1 cellular context compared by ENCODE assay signal in the genomic region with DNA sequence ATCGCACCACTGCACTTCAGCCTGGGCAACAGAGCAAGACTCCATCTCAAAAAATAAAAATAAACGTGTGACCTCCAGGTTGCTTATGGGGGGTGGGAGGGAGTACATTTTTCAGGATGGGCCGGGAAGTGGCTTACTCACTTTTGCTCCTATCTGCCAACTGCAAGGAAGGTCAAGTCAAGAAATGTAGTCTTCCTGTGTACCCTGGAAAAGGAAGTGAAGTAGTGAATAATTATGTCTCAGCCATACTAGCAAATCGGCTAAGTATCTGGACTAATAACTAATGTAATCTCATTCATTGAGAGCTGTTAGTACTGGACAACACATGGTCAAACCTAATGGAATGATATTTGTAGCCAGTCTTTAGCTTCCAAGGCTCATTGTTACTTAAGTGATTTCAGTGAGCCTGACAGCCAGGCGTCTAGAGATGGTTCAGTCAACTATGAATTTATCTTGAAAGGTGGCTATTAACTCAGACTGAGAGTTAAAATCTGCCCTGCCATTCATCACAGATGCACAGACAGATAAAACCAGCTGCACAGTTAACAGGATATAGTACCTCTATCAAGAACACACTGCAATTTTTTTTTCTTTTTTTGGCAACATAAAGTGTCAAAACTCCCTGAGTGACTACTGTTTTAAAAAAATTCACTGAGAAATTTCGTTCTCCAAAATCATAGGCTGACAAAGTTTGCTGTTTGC.
TF ChIP-seq lines count a peak whose summit lies in the region.

No MANE protein-coding gene starts in this region.

TF ChIP-seq in GM12878, 131 proteins besides CTCF, POLR2A, EP300 and RAD21:
- no peak for TF ChIP-seq TBL1XR1 (IDR thresholded peaks at IDR 0.05; ENCODE audit: low read depth, low read length)
- TF ChIP-seq, protein P1, sequence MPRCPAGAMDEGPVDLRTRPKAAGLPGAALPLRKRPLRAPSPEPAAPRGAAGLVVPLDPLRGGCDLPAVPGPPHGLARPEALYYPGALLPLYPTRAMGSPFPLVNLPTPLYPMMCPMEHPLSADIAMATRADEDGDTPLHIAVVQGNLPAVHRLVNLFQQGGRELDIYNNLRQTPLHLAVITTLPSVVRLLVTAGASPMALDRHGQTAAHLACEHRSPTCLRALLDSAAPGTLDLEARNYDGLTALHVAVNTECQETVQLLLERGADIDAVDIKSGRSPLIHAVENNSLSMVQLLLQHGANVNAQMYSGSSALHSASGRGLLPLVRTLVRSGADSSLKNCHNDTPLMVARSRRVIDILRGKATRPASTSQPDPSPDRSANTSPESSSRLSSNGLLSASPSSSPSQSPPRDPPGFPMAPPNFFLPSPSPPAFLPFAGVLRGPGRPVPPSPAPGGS (IDR thresholded peaks at IDR 0.05; ENCODE audit: borderline replicate concordance, insufficient read depth, low read depth, low read length, poor library complexity, severe bottlenecking) = peak; percentile 34
